8 cellular contexts compared by ENCODE assay signal in the genomic region with DNA sequence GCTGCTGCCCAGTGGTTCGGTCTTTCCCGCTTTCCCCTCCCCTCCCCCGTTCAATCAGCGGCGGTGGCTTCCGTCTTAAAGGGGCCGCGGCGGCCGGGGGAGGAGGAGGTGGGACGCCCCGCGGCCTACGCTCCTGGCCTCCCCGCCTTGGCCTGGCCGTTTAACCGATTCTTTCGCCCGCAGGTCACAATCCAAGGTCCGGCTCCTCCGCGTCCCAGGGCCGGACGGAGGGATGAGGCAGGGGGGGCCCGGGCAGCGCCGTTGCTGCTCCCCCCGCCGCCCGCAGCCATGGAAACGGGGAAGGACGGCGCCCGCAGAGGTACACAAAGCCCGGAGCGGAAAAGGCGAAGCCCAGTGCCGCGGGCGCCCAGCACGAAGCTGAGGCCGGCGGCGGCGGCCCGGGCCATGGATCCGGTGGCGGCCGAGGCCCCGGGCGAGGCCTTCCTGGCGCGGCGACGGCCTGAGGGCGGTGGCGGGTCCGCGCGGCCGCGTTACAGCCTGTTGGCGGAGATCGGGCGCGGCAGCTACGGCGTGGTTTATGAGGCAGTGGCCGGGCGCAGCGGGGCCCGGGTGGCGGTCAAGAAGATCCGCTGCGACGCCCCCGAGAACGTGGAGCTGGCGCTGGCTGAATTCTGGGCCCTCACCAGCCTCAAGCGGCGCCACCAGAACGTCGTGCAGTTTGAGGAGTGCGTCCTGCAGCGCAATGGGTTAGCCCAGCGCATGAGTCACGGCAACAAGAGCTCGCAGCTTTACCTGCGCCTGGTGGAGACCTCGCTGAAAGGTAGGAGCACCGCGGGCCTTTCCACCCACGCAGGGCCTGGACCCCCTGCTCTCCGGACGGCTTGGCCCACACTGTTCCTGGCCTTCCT. TPM values are rescaled to one million over a fixed set of nuclear protein-coding genes. Genes with fewer than 3 reads are reported as not detected.
A peak's percentile ranks its signal among the peaks of the same experiment; 100 is the strongest.
DNase-seq lines count a peak whose midpoint lies in the region; ATAC-seq and TF ChIP-seq lines count a peak whose summit lies in the region.

No MANE protein-coding gene starts in this region.

- H3K27me3 Mint-ChIP-seq in HFFc6 (ENCODE audit: insufficient read depth): no peaks in the 10 kb centered on the region; the same call in none of the 2 replicates

- TF ChIP-seq CTCF in GM12865 (IDR thresholded peaks at IDR 0.05; ENCODE audit: insufficient read depth, low read depth, low read length, missing control alignments) (no peak), HFFc6 (IDR thresholded peaks at IDR 0.05) (no peak), NB4 (IDR thresholded peaks at IDR 0.05; ENCODE audit: low read depth, low read length) (no peak), adrenal gland (IDR thresholded peaks at IDR 0.05) (peak in 2 of 6 experiments; percentile 5 to 15), left ventricle myocardium inferior (IDR thresholded peaks at IDR 0.05; ENCODE audit: borderline replicate concordance) (no peak), psoas muscle (IDR thresholded peaks at IDR 0.05) (no peak)

- H3K4me3 ChIP-seq in GM12865 (ENCODE audit: low read depth, low read length): peak overlapping the region; percentile 90
- peak overlapping the region; percentile 85 for H3K4me3 ChIP-seq in NB4 (ENCODE audit: low read depth, low read length)
- H3K4me3 ChIP-seq in adrenal gland: peak overlapping the region; percentile 70 to 96 (median 80)
- H3K4me3 ChIP-seq in left ventricle myocardium inferior: peak overlapping the region; percentile 94
- H3K4me3 ChIP-seq in psoas muscle: peak overlapping the region; percentile 93
- peak overlapping the region; percentile 86 for H3K4me3 ChIP-seq in urinary bladder (ENCODE audit: low read depth, low read length)

- intact Hi-C loops in adrenal gland (cut with DNase I) (loop anchor here in 1 of 2 donors (10.0 kb wide), 2 partner anchors 138 to 352 kb away; no protein-coding TSS in a partner anchor), left ventricle myocardium inferior (cut with micrococcal nuclease) (no loop called here), psoas muscle (cut with DNase I) (loop anchor here (1.0 to 10.0 kb wide), 4 partner anchors 37 to 208 kb away; a partner anchor contains a TSS)

- H3K9me3 Mint-ChIP-seq in HFFc6: no peaks in the 10 kb centered on the region

- H3K36me3 ChIP-seq in adrenal gland (replicated peaks in 1 of 2) (peaks cover 0 to 6% of the 10 kb centered on the region in 2 donors), left ventricle myocardium inferior (peaks cover 7% of the 10 kb centered on the region), psoas muscle (ENCODE audit: insufficient read depth in 1 of 2, low read depth in 1 of 2) (peaks cover 0 to 7% of the 10 kb centered on the region in 2 donors), urinary bladder (ENCODE audit: insufficient read depth) (no peaks in the 10 kb centered on the region)

- H3K27me3 ChIP-seq in adrenal gland: no peaks in the 10 kb centered on the region
- H3K27me3 ChIP-seq in left ventricle myocardium inferior (ENCODE audit: low read depth): no peaks in the 10 kb centered on the region
- H3K27me3 ChIP-seq in psoas muscle (ENCODE audit: insufficient read depth in 3 of 3, low read length in 2 of 3): no peaks in the 10 kb centered on the region

- peak; percentile 84 to 87 (median 85) for ATAC-seq in psoas muscle

- peaks cover 7% of the 10 kb centered on the region for H3K36me3 Mint-ChIP-seq in HFFc6 (ENCODE audit: low read depth)

- TF ChIP-seq POLR2A in NB4 (IDR thresholded peaks at IDR 0.05; ENCODE audit: extremely low read depth, insufficient read length): peak; percentile 57
- peak; percentile 55 to 57 for TF ChIP-seq POLR2A in adrenal gland (IDR thresholded peaks at IDR 0.05)

- H3K9me3 ChIP-seq in adrenal gland (replicated peaks in 1 of 3) (no peaks in the 10 kb centered on the region), left ventricle myocardium inferior (replicated peaks) (no peaks in the 10 kb centered on the region), psoas muscle (no peaks in the 10 kb centered on the region)

- peak overlapping the region; percentile 100 for H3K27ac Mint-ChIP-seq in HFFc6

- H3K27ac ChIP-seq in adrenal gland (peak overlapping the region; percentile 96 to 99 (median 99)), left ventricle myocardium inferior (replicated peaks) (peak overlapping the region; percentile 99), psoas muscle (peak overlapping the region; percentile 99), urinary bladder (ENCODE audit: low read depth) (peak overlapping the region; percentile 99)

- DNase-seq in GM12865 (ENCODE audit: low read depth) (peak; percentile 92), HFFc6 (peak; percentile 55), NB4 (ENCODE audit: low read depth) (peak; percentile 94), T follicular helper cell (ENCODE audit: low read depth) (peak; percentile 78), adrenal gland (peak; percentile 85 to 90 (median 88)), left ventricle myocardium inferior (peak; percentile 88), psoas muscle (peak; percentile 88 to 94)

- H3K4me3 Mint-ChIP-seq in HFFc6: peak overlapping the region; percentile 93

- H3K4me1 ChIP-seq in adrenal gland (replicated peaks in 1 of 2): peaks cover 35 to 55% of the 10 kb centered on the region in 2 donors
- peaks cover 68% of the 10 kb centered on the region for H3K4me1 ChIP-seq in left ventricle myocardium inferior
- peaks cover 40% of the 10 kb centered on the region for H3K4me1 ChIP-seq in psoas muscle
- peaks cover 7% of the 10 kb centered on the region for H3K4me1 ChIP-seq in urinary bladder (ENCODE audit: insufficient read depth)

- 0 to 2% (median 1%) methylated on average over 9 to 95 of the region's 95 CpGs for WGBS in adrenal gland, 4 donors
- 0 to 1% (median 0%) methylated on average over 81 to 95 of the region's 95 CpGs for WGBS in psoas muscle, 3 donors
- WGBS in urinary bladder: under 1% methylated on average over 95 of the region's 95 CpGs

- peaks cover 38% of the 10 kb centered on the region for H3K4me1 Mint-ChIP-seq in HFFc6 (ENCODE audit: low read depth)

RNA-seq across cellular contexts. Expression of a gene that starts 1.2 kb away (rescaled TPM):
- 10 to 100 TPM; 14.0 to 16.7 (median 15.1) TPM for total RNA-seq in HFFc6 (2021; fragmentation: NEBNext Ultra II Directional; extraction: Animal tissue kit (Norgen Biotek cat#: 25700))
- total RNA-seq in adrenal gland (10 to 100 TPM; 18.4 to 32.8 (median 23.8) TPM), left ventricle myocardium inferior (13.9 TPM), psoas muscle (1 to 10 TPM; 4.8 to 8.3 (median 5.4) TPM), urinary bladder (17.5 TPM)
- polyA plus RNA-seq in adrenal gland (10 to 100 TPM in 1 of 3 donors, 1 to 10 TPM in 2; 7.2 to 16.8 (median 7.3) TPM), psoas muscle (1 to 10 TPM; 2.5 to 3.4 (median 2.7) TPM), urinary bladder (7.6 TPM)

Comparison
In these comparisons a context has a peak if more than half of its experiments do, and no peak if none do; other contexts are left out.
1. Peak in every context shown above with its lines: DNase-seq, ATAC-seq, H3K4me3 ChIP-seq and H3K27ac ChIP-seq.